ENCODE assay signal across 8 cellular contexts in the genomic region with DNA sequence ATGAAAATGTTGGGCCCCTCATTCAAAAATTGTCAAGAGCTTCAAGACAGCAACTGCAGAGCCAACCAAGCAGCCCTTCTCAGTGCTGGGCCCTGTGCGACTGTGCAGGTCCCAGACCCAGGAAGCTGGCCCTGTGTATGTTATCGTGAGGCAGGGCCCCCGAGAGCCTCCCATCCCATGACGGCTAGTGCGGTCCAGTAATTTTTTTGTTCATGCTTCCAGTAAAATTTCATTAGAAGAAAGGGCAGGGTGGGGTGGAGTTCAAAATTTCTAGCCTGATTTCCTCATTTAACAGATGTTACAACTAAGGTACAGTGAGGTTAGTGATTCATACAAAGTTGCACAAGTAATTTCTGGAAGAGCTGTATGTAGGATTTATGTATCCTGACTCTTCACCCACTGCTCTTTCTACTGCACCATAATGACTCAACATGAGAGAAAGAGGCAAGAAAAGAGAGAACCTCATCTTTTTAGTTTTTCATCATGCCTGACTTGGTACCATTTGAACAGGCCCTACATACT.
A peak's percentile ranks its signal among the peaks of the same experiment; 100 is the strongest.
DNase-seq lines count a peak whose midpoint lies in the region; ATAC-seq and TF ChIP-seq lines count a peak whose summit lies in the region.

No MANE protein-coding gene starts in this region.

- peaks cover 4% of the 10 kb centered on the region for H3K9me3 Mint-ChIP-seq in activated CD8-positive, alpha-beta T cell treated with anti-CD3 and anti-CD28 coated beads for 36 hours
- no peaks in the 10 kb centered on the region for H3K9me3 Mint-ChIP-seq in activated CD8-positive, alpha-beta T cell treated with anti-CD3 and anti-CD28 coated beads, Interleukin-2, amount 10 ng/mL, durations not matched to agents 7 days and 5 days (ENCODE audit: insufficient read depth)

- H3K27me3 Mint-ChIP-seq in activated CD8-positive, alpha-beta T cell treated with anti-CD3 and anti-CD28 coated beads for 36 hours: no peaks in the 10 kb centered on the region
- no peaks in the 10 kb centered on the region for H3K27me3 Mint-ChIP-seq in activated CD8-positive, alpha-beta T cell treated with anti-CD3 and anti-CD28 coated beads, Interleukin-2, amount 10 ng/mL, durations not matched to agents 7 days and 5 days (ENCODE audit: low read depth)

- peaks cover 0 to 11% of the 10 kb centered on the region in 2 donors for H3K36me3 ChIP-seq in adrenal gland (replicated peaks in 1 of 2)
- no peaks in the 10 kb centered on the region for H3K36me3 ChIP-seq in mucosa of descending colon (ENCODE audit: low read depth)

- H3K27me3 ChIP-seq in adrenal gland: no peaks in the 10 kb centered on the region

- no peak overlapping the region for H3K4me3 Mint-ChIP-seq in activated CD8-positive, alpha-beta T cell treated with anti-CD3 and anti-CD28 coated beads for 36 hours
- no peak overlapping the region for H3K4me3 Mint-ChIP-seq in activated CD8-positive, alpha-beta T cell treated with anti-CD3 and anti-CD28 coated beads, Interleukin-2, amount 10 ng/mL, durations not matched to agents 7 days and 5 days

- H3K27ac ChIP-seq in adrenal gland: peak overlapping the region; percentile 30 to 85 (median 33)

- no peak for TF ChIP-seq CTCF in activated CD8-positive, alpha-beta T cell treated with anti-CD3 and anti-CD28 coated beads for 36 hours (IDR thresholded peaks at IDR 0.05)
- no peak for TF ChIP-seq CTCF in adrenal gland (IDR thresholded peaks at IDR 0.05)
- no peak for TF ChIP-seq CTCF in mucosa of descending colon (IDR thresholded peaks at IDR 0.05)

- peaks cover 22% of the 10 kb centered on the region for H3K4me1 Mint-ChIP-seq in activated CD8-positive, alpha-beta T cell treated with anti-CD3 and anti-CD28 coated beads for 36 hours (ENCODE audit: low read depth)
- peaks cover 10% of the 10 kb centered on the region for H3K4me1 Mint-ChIP-seq in activated CD8-positive, alpha-beta T cell treated with anti-CD3 and anti-CD28 coated beads, Interleukin-2, amount 10 ng/mL, durations not matched to agents 7 days and 5 days (ENCODE audit: low read depth)

- intact Hi-C loops in activated CD8-positive, alpha-beta T cell treated with anti-CD3 and anti-CD28 coated beads for 36 hours (cut with micrococcal nuclease): no loop called here
- intact Hi-C loops in adrenal gland (cut with DNase I) (no loop called here), mucosa of descending colon (cut with DNase I, micrococcal nuclease) (no loop called here)

- H3K9me3 ChIP-seq in adrenal gland (replicated peaks in 1 of 3) (no peaks in the 10 kb centered on the region), mucosa of descending colon (no peaks in the 10 kb centered on the region)

- POLR2A ChIA-PET in activated CD8-positive, alpha-beta T cell treated with anti-CD3 and anti-CD28 coated beads for 36 hours (lab: Charles Lee): no interaction called here
- POLR2A ChIA-PET in activated CD8-positive, alpha-beta T cell treated with anti-CD3 and anti-CD28 coated beads, Interleukin-2, amount 10 ng/mL, durations not matched to agents 7 days and 5 days (lab: Charles Lee): interaction anchor here (0.6 kb wide), 1 partner anchor 28 kb away, joined by 3 read pairs; no protein-coding TSS in a partner anchor
- POLR2A ChIA-PET in HEK293T (lab: Yijun Ruan, JAX): no interaction called here

- peaks cover 5% of the 10 kb centered on the region for H3K36me3 Mint-ChIP-seq in activated CD8-positive, alpha-beta T cell treated with anti-CD3 and anti-CD28 coated beads for 36 hours (ENCODE audit: low read depth)
- peaks cover 2% of the 10 kb centered on the region for H3K36me3 Mint-ChIP-seq in activated CD8-positive, alpha-beta T cell treated with anti-CD3 and anti-CD28 coated beads, Interleukin-2, amount 10 ng/mL, durations not matched to agents 7 days and 5 days (ENCODE audit: low read depth)

- TF ChIP-seq POLR2A in adrenal gland (IDR thresholded peaks at IDR 0.05): no peak

- peak; percentile 20 for DNase-seq in activated CD8-positive, alpha-beta T cell treated with anti-CD3 and anti-CD28 coated beads for 36 hours
- no peak for DNase-seq in activated CD8-positive, alpha-beta T cell treated with anti-CD3 and anti-CD28 coated beads, Interleukin-2, amount 10 ng/mL, durations not matched to agents 7 days and 5 days
- DNase-seq in adrenal gland: peak in 4 of 7 donors; percentile 39 to 64 (median 56)
- DNase-seq in mucosa of descending colon: peak in 1 of 3 donors; percentile 46
- DNase-seq in activated gamma-delta T cell treated with Interleukin-2 at 50 U/mL for 16 hours: no peak
- no peak for DNase-seq in HEK293T (ENCODE audit: extremely low spot score)

- H3K4me3 ChIP-seq in adrenal gland (no peak overlapping the region), mucosa of descending colon (no peak overlapping the region)

- peak overlapping the region; percentile 55 for H3K27ac Mint-ChIP-seq in activated CD8-positive, alpha-beta T cell treated with anti-CD3 and anti-CD28 coated beads for 36 hours
- H3K27ac Mint-ChIP-seq in activated CD8-positive, alpha-beta T cell treated with anti-CD3 and anti-CD28 coated beads, Interleukin-2, amount 10 ng/mL, durations not matched to agents 7 days and 5 days: no peak overlapping the region

- H3K4me1 ChIP-seq in adrenal gland (replicated peaks in 1 of 2) (peaks cover 0 to 28% of the 10 kb centered on the region in 2 donors), mucosa of descending colon (ENCODE audit: low read depth) (no peaks in the 10 kb centered on the region)

- ATAC-seq in activated CD8-positive, alpha-beta T cell treated with anti-CD3 and anti-CD28 coated beads for 36 hours: peak; percentile 89
- no peak for ATAC-seq in activated CD8-positive, alpha-beta T cell treated with anti-CD3 and anti-CD28 coated beads, Interleukin-2, amount 10 ng/mL, durations not matched to agents 7 days and 5 days
- ATAC-seq in HG03342 (IDR thresholded peaks at IDR 0.05; ENCODE audit: unreplicated experiment) (peak; percentile 68), mucosa of descending colon (peak; percentile 62), HG03521 (IDR thresholded peaks at IDR 0.05; ENCODE audit: unreplicated experiment) (no peak)

- WGBS in adrenal gland, 4 donors: 71 to 100% (median 83%) methylated on average over 1 to 5 of the region's 5 CpGs

- CTCF ChIA-PET in activated CD8-positive, alpha-beta T cell treated with anti-CD3 and anti-CD28 coated beads for 36 hours (lab: Charles Lee): interaction anchor here (0.8 to 1.5 kb wide), 2 partner anchors 11 to 17 kb away, joined by 3 to 4 read pairs; no protein-coding TSS in a partner anchor
- CTCF ChIA-PET in activated CD8-positive, alpha-beta T cell treated with anti-CD3 and anti-CD28 coated beads, Interleukin-2, amount 10 ng/mL, durations not matched to agents 7 days and 5 days (lab: Charles Lee): no interaction called here
- CTCF ChIA-PET in HEK293T (lab: Yijun Ruan, JAX): no interaction called here

TF ChIP-seq in HEK293T, 16 proteins besides CTCF, POLR2A, EP300 and RAD21:
- no peak for TF ChIP-seq CTBP1 (IDR thresholded peaks at IDR 0.05; ENCODE audit: borderline replicate concordance)
- TF ChIP-seq TARDBP (IDR thresholded peaks at IDR 0.05): no peak
- TF ChIP-seq ELF4 (IDR thresholded peaks at IDR 0.05): no peak
- TF ChIP-seq ARNT (IDR thresholded peaks at IDR 0.05): no peak
- no peak for TF ChIP-seq FOXM1 (IDR thresholded peaks at IDR 0.05; ENCODE audit: borderline replicate concordance)
- no peak for TF ChIP-seq SP1 (IDR thresholded peaks at IDR 0.05)
- TF ChIP-seq ZNF384 (IDR thresholded peaks at IDR 0.05): no peak
- TF ChIP-seq, protein P1, sequence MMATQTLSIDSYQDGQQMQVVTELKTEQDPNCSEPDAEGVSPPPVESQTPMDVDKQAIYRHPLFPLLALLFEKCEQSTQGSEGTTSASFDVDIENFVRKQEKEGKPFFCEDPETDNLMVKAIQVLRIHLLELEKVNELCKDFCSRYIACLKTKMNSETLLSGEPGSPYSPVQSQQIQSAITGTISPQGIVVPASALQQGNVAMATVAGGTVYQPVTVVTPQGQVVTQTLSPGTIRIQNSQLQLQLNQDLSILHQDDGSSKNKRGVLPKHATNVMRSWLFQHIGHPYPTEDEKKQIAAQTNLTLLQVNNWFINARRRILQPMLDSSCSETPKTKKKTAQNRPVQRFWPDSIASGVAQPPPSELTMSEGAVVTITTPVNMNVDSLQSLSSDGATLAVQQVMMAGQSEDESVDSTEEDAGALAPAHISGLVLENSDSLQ (IDR thresholded peaks at IDR 0.05): no peak
- no peak for TF ChIP-seq SUZ12 (IDR thresholded peaks at IDR 0.05)
- TF ChIP-seq HDGF (IDR thresholded peaks at IDR 0.05; ENCODE audit: borderline replicate concordance): no peak
- TF ChIP-seq BHLHE40 (IDR thresholded peaks at IDR 0.05; ENCODE audit: borderline replicate concordance): no peak
- TF ChIP-seq FOXA1 (IDR thresholded peaks at IDR 0.05): no peak
- TF ChIP-seq LEF1 (IDR thresholded peaks at IDR 0.05; ENCODE audit: borderline replicate concordance): no peak
- TF ChIP-seq FOXK2 (IDR thresholded peaks at IDR 0.05): no peak

Comparison
In these comparisons a context has a peak if more than half of its experiments do, and no peak if none do; other contexts are left out.
1. ATAC-seq: peak in activated CD8-positive, alpha-beta T cell treated with anti-CD3 and anti-CD28 coated beads for 36 hours (single experiment), HG03342 (single experiment) and mucosa of descending colon (single experiment); none in activated CD8-positive, alpha-beta T cell treated with anti-CD3 and anti-CD28 coated beads, Interleukin-2, amount 10 ng/mL, durations not matched to agents 7 days and 5 days (single experiment) and HG03521 (single experiment).
2. DNase-seq: peak in activated CD8-positive, alpha-beta T cell treated with anti-CD3 and anti-CD28 coated beads for 36 hours (single experiment) and adrenal gland (4 of 7); none in activated CD8-positive, alpha-beta T cell treated with anti-CD3 and anti-CD28 coated beads, Interleukin-2, amount 10 ng/mL, durations not matched to agents 7 days and 5 days (single experiment), activated gamma-delta T cell treated with Interleukin-2 at 50 U/mL for 16 hours (single experiment) and HEK293T (single experiment).